In the genomic region with DNA sequence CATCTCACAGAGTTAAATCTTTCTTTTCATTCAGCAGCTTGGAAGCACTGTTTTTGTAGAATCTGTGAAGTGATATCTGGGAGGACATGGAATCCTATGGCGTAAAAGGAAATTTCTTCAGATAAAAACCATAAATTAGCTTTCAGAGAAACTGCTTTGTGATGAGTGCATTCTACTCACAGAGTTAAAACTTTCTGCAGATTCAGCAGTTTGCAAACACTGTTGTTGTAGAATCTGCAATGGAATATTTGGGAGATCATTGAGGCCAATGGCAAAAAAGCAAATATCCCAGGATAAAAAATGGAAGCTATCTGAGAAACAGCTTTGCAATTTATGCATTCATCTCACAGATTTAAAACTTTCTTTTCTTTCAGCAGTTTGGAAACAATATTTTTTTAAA, we compare ENCODE assay signal across 11 cellular contexts.
"Had no signal": no experiment of that assay in that cellular context is flagged by ENCODE, and none has a peak within 500 bp of the region (broad histone marks: within the 10 kb centered on the region; RNA-seq: fewer than 3 reads in every experiment).

No MANE protein-coding gene starts in this region.

- FAIRE-seq: H1, H54 had no signal

- H3K4me3 ChIP-seq: GM23248, GM23338, HAP-1 had no signal

- DNase-seq: GM23248, GOT3, H7, H9, HCEC 1CT, HFFc6 had no signal

- ATAC-seq: GM23338, HCT116 had no signal

- H3K9me3 ChIP-seq: HAP-1 had no signal

- H3K4me1 ChIP-seq: HAP-1 had no signal

- H3K4me2 ChIP-seq: GM23338 had no signal

- H3K9ac ChIP-seq: GM23248 had no signal

- H2AFZ ChIP-seq: GM23248, GM23338 had no signal

- H3K27ac ChIP-seq: GM23248 had no signal

- H3K36me3 ChIP-seq: HAP-1 had no signal
